In the genomic region with DNA sequence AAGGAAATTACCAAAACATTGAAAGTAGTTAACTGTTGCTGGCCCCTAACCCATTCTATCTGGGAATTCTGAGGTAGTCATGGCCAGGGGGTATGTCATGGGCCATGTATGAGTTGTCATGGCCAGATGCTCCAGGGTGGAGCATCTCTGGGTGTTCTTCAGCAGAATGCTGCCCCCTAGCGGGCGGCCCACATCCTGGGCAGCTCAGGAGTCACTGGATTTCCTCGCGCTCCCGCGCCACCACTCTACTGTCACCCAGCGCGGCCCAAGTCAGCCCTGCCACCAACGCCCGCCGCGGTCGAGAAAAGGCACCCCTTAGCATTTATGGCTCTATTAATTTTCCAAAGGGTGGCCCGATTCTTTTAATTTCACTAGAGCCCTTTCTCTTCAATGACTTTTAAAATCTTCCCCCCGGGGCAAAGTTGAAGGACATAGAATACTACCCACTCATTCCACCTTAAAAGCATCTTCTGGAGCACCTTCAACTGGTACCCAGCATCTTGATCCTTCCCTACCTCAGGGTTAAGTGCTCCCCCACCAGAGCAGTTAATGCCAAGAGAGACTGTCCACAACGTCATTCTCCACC, we compare ENCODE assay signal across 8 cellular contexts. TPM values are rescaled to one million over a fixed set of nuclear protein-coding genes. Genes with fewer than 3 reads are reported as not detected.
DNase-seq lines count a peak whose midpoint lies in the region; ATAC-seq and TF ChIP-seq lines count a peak whose summit lies in the region.

No MANE protein-coding gene starts in this region.

- peak; percentile 54 for DNase-seq in AG08395 (ENCODE audit: low spot score)
- DNase-seq in activated T-helper 9 cell treated with anti-CD3 and anti-CD28 coated beads, Interleukin-2, amount 50 U/mL, for 16 hours (ENCODE audit: low read depth), result peak; percentile 47
- DNase-seq in cardiac muscle cell (ENCODE audit: low read depth in 1 of 2, low spot score in 1 of 2), result peak; percentile 59 to 75
- DNase-seq in stimulated activated CD4-positive, alpha-beta T cell treated with anti-CD3 and anti-CD28 coated beads, Interleukin-15, amount 100 ng/mL, for 48 hours (ENCODE audit: low read depth in 2 of 2), result peak; percentile 45 to 70

- no peaks in the 10 kb centered on the region for H3K9me2 ChIP-seq in OCI-LY1 (ENCODE audit: low read depth, low read length)

- no peak overlapping the region for H3K9ac ChIP-seq in OCI-LY1 (ENCODE audit: low read length)

- TF ChIP-seq POLR2A in GM18505 (IDR thresholded peaks at IDR 0.05; ENCODE audit: borderline replicate concordance, extremely low read depth, insufficient read depth, insufficient read length), result no peak

- H3F3A ChIP-seq in OCI-LY1 (ENCODE audit: insufficient read depth, low read length), result no peaks in the 10 kb centered on the region

- no peak overlapping the region for H3K4me2 ChIP-seq in OCI-LY1 (ENCODE audit: low read length)

- H3K4me1 ChIP-seq in OCI-LY1 (ENCODE audit: insufficient read depth, low read length, severe bottlenecking), result no peaks in the 10 kb centered on the region
- peaks cover 7% of the 10 kb centered on the region for H3K4me1 ChIP-seq in cardiac muscle cell (ENCODE audit: low read depth)

- peaks cover 4% of the 10 kb centered on the region; the same call in 1 of the 2 replicates for H3K27me3 ChIP-seq in OCI-LY1 (ENCODE audit: insufficient read depth, low read length)
- no peaks in the 10 kb centered on the region for H3K27me3 ChIP-seq in cardiac muscle cell

- H4K20me1 ChIP-seq in OCI-LY1 (ENCODE audit: insufficient read depth, low read length), result no peaks in the 10 kb centered on the region

- H2AFZ ChIP-seq in OCI-LY1 (ENCODE audit: low read length), result no peak overlapping the region

- TF ChIP-seq CTCF in OCI-LY1 (IDR thresholded peaks at IDR 0.05; ENCODE audit: low read length), result peak; percentile 75
- TF ChIP-seq CTCF in cardiac muscle cell (IDR thresholded peaks at IDR 0.05; ENCODE audit: low read depth, low read length), result peak; percentile 57

- H3K9me3 ChIP-seq in OCI-LY1 (ENCODE audit: low read length), result no peaks in the 10 kb centered on the region
- H3K9me3 ChIP-seq in cardiac muscle cell (ENCODE audit: low read depth), result no peaks in the 10 kb centered on the region

- H3K79me2 ChIP-seq in OCI-LY1 (ENCODE audit: insufficient read depth, low read length), result no peaks in the 10 kb centered on the region

- H3K27ac ChIP-seq in OCI-LY1 (ENCODE audit: low read depth, low read length, poor library complexity, severe bottlenecking) (no peak overlapping the region), cardiac muscle cell (no peak overlapping the region)

- H3K36me3 ChIP-seq in OCI-LY1 (ENCODE audit: insufficient read depth, low read length) (no peaks in the 10 kb centered on the region), cardiac muscle cell (no peaks in the 10 kb centered on the region)

- ATAC-seq in GM18907 (IDR thresholded peaks at IDR 0.05; ENCODE audit: unreplicated experiment) (peak; percentile 75), HG03095 (IDR thresholded peaks at IDR 0.05; ENCODE audit: unreplicated experiment) (peak; percentile 86), GM18505 (IDR thresholded peaks at IDR 0.05; ENCODE audit: unreplicated experiment) (no peak)

- no peak overlapping the region for H3K4me3 ChIP-seq in OCI-LY1 (ENCODE audit: low read depth, low read length, poor library complexity, severe bottlenecking)
- no peak overlapping the region for H3K4me3 ChIP-seq in cardiac muscle cell

RNA-seq across cellular contexts. Expression of a gene that starts 41.6 kb away (rescaled TPM):
- 169 and 228 TPM in 2 replicates for total RNA-seq in cardiac muscle cell
- 157 and 185 TPM in 2 replicates for polyA plus RNA-seq in cardiac muscle cell
